Comparison of ENCODE assay signal across 11 cellular contexts in genomic region chr6:111555041-111555440, GRCh38. TPM values are rescaled to one million over a fixed set of nuclear protein-coding genes. Genes with fewer than 3 reads are reported as not detected.
A peak's percentile ranks its signal among the peaks of the same experiment; 100 is the strongest.
DNase-seq lines count a peak whose midpoint lies in the region; ATAC-seq and TF ChIP-seq lines count a peak whose summit lies in the region.
"Had no signal": no experiment of that assay in that cellular context is flagged by ENCODE, and none has a peak within 500 bp of the region (broad histone marks: within the 10 kb centered on the region; RNA-seq: fewer than 3 reads in every experiment).

No MANE protein-coding gene starts in this region.

- H3K27me3 ChIP-seq in DND-41 (ENCODE audit: insufficient read depth, low read length, poor library complexity): no peaks in the 10 kb centered on the region
- no peaks in the 10 kb centered on the region for H3K27me3 ChIP-seq in SJSA1 (replicated peaks)
- no peaks in the 10 kb centered on the region for H3K27me3 ChIP-seq in right atrium auricular region
- H3K27me3 ChIP-seq in stomach: no peaks in the 10 kb centered on the region
- no peaks in the 10 kb centered on the region for H3K27me3 ChIP-seq in PC-9 (ENCODE audit: insufficient read depth, low read depth)

- H3K27ac ChIP-seq in DND-41 (ENCODE audit: low read length) (peak overlapping the region; percentile 52), SJSA1 (peak overlapping the region; percentile 50), right atrium auricular region (peak overlapping the region; percentile 44 to 57), stomach (peak overlapping the region in 4 of 5 donors; percentile 22 to 88 (median 85)), PC-9 (no peak overlapping the region)
- H3K27ac ChIP-seq: KMS-11 had no signal

- intact Hi-C loops in stomach (cut with DNase I; ENCODE audit: low total_unique reads): no loop called here
- intact Hi-C loops in PC-9 (cut with micrococcal nuclease; ENCODE audit: unreplicated experiment): no loop called here

- H3K9ac ChIP-seq in DND-41 (ENCODE audit: low read depth, low read length): no peak overlapping the region
- H3K9ac ChIP-seq: KMS-11 had no signal

- H3K79me2 ChIP-seq in DND-41 (ENCODE audit: insufficient read depth, low read length): peaks cover 83% of the 10 kb centered on the region
- no peaks in the 10 kb centered on the region for H3K79me2 ChIP-seq in PC-9 (ENCODE audit: low read depth)

- POLR2A ChIA-PET in PC-9 (lab: Charles Lee; ENCODE audit: unreplicated experiment): no interaction called here

- TF ChIP-seq EP300 in stomach (IDR thresholded peaks at IDR 0.05): no peak

- H4K20me1 ChIP-seq in DND-41 (ENCODE audit: insufficient read depth, low read length) (0 out of 2 replicates have a peak, but pooled peaks cover 5% of the 10 kb centered on the region), PC-9 (ENCODE audit: insufficient read depth) (no peaks in the 10 kb centered on the region; the same call in 1 of the 2 replicates)

- BruUV-seq in PC-9 (replicated peaks; lab: Mats Ljungman, UMichigan): no TSS peak

- ATAC-seq in DND-41 (ENCODE audit: insufficient read depth, low read depth): no peak
- no peak for ATAC-seq in activated CD4-positive, CD25-positive, alpha-beta regulatory T cell treated with anti-CD3 and anti-CD28 coated beads, Interleukin-2, amount 50 U/mL, for 24 hours
- no peak for ATAC-seq in GM19455 (IDR thresholded peaks at IDR 0.05; ENCODE audit: unreplicated experiment)

- H3K4me1 ChIP-seq in DND-41 (ENCODE audit: insufficient read depth, low read length) (peaks cover 70% of the 10 kb centered on the region), SJSA1 (replicated peaks) (peaks cover 67% of the 10 kb centered on the region), right atrium auricular region (peaks cover 0 to 54% of the 10 kb centered on the region in 2 donors), stomach (peaks cover 51 to 84% (median 64%) of the 10 kb centered on the region in 4 donors), PC-9 (replicated peaks; ENCODE audit: insufficient read depth) (no peaks in the 10 kb centered on the region)

- no peak for TF ChIP-seq POLR2A in stomach (IDR thresholded peaks at IDR 0.05)

- H3K9me2 ChIP-seq in PC-9 (ENCODE audit: insufficient read depth): no peaks in the 10 kb centered on the region

- H3K4me3 ChIP-seq in DND-41 (ENCODE audit: low read depth in 1 of 2, low read length in 2 of 2): no peak overlapping the region
- H3K4me3 ChIP-seq in SJSA1: no peak overlapping the region
- no peak overlapping the region for H3K4me3 ChIP-seq in right atrium auricular region
- H3K4me3 ChIP-seq in stomach: no peak overlapping the region
- no peak overlapping the region for H3K4me3 ChIP-seq in PC-9

- no peaks in the 10 kb centered on the region for H3K9me3 ChIP-seq in DND-41 (ENCODE audit: insufficient read depth, low read length, severe bottlenecking)
- no peaks in the 10 kb centered on the region for H3K9me3 ChIP-seq in SJSA1 (replicated peaks)
- H3K9me3 ChIP-seq in right atrium auricular region: no peaks in the 10 kb centered on the region
- no peaks in the 10 kb centered on the region for H3K9me3 ChIP-seq in stomach
- no peaks in the 10 kb centered on the region for H3K9me3 ChIP-seq in PC-9 (ENCODE audit: insufficient read depth, low read depth)

- CTCF ChIA-PET in PC-9 (lab: Charles Lee): interaction anchor here (0.6 kb wide), 1 partner anchor 802 kb away, joined by 6 read pairs; no protein-coding TSS in a partner anchor

- TF ChIP-seq CTCF in DND-41 (IDR thresholded peaks at IDR 0.05; ENCODE audit: borderline replicate concordance, extremely low read depth, low read length, poor library complexity, severe bottlenecking) (no peak), right atrium auricular region (IDR thresholded peaks at IDR 0.05) (no peak), stomach (IDR thresholded peaks at IDR 0.05) (no peak), PC-9 (conservative IDR thresholded peaks at IDR 0.05) (no peak)

- no peaks in the 10 kb centered on the region for H3F3A ChIP-seq in PC-9 (ENCODE audit: insufficient read depth, low read depth)

- H2AFZ ChIP-seq in DND-41 (ENCODE audit: low read depth, low read length) (no peak overlapping the region), PC-9 (no peak overlapping the region)

- WGBS in stomach, 5 donors: 50 to 60% (median 58%) methylated on average over 2 of the region's 2 CpGs

- H3K4me2 ChIP-seq in DND-41 (ENCODE audit: insufficient read depth, low read length) (no peak overlapping the region), PC-9 (no peak overlapping the region)
- H3K4me2 ChIP-seq: KMS-11 had no signal

- DNase-seq in DND-41 (no peak), SJSA1 (ENCODE audit: low read depth in 1 of 2, low spot score in 2 of 2) (no peak), right atrium auricular region (ENCODE audit: low spot score) (no peak), stomach (no peak), PC-9 (no peak), activated gamma-delta T cell treated with Interleukin-2 at 50 U/mL for 16 hours (no peak)
- DNase-seq: activated naive CD4-positive, alpha-beta T cell treated with anti-CD3 and anti-CD28 coated beads for 36 hours; stimulated activated CD4-positive, alpha-beta T cell treated with anti-CD3 and anti-CD28 coated beads, Interleukin-2, amount 100 ng/mL, for 24 hours had no signal

- H3K36me3 ChIP-seq in DND-41 (ENCODE audit: insufficient read depth, low read length): peaks cover 14% of the 10 kb centered on the region
- peaks cover 28% of the 10 kb centered on the region for H3K36me3 ChIP-seq in SJSA1
- H3K36me3 ChIP-seq in right atrium auricular region: no peaks in the 10 kb centered on the region
- peaks cover 0 to 27% (median 12%) of the 10 kb centered on the region in 4 donors for H3K36me3 ChIP-seq in stomach
- H3K36me3 ChIP-seq in PC-9 (ENCODE audit: low read depth): peaks cover 11% of the 10 kb centered on the region; the same call in 1 of the 2 replicates

RNA-seq across cellular contexts. Expression of gene TRAF3IP2, which starts 50.6 kb away (rescaled TPM):
- total RNA-seq in SJSA1 (2014; rRNA removed; shearing (Covaris generic)): 25.2 and 30.4 TPM in 2 replicates
- total RNA-seq in right atrium auricular region (10 to 100 TPM; 12.1 to 25.2 TPM), stomach (10 to 100 TPM; 11.1 to 87.2 (median 23.5) TPM), PC-9 (2021) (28.0 and 37.6 TPM in 2 replicates)
- 10 to 100 TPM; 40.6 to 64.4 (median 62.5) TPM for polyA plus RNA-seq in stomach
